ENCODE assay signal across 1 cellular context in the genomic region with DNA sequence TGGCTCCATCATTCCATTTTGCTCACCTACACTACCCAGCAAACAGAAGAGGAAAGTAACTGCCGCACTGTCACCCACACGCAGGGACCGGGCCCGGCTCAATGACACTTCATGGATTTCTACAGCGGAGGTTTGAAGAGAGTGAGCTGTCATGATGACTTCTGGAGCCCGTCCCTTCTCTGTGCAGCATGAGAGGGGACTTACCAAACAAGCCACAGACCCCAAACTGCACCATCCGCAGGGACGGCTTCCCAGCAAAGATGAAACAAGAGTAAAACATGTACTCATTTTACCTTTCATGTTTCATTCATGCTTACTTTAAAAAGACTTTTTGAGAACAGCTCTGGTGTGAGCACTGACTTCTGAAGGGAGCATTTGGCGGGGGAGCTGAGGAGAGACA.
TF ChIP-seq lines count a peak whose summit lies in the region.

No MANE protein-coding gene starts in this region.

TF ChIP-seq in A549, 52 proteins besides CTCF, POLR2A, EP300 and RAD21 (continued from another document):
- TF ChIP-seq, protein P1, sequence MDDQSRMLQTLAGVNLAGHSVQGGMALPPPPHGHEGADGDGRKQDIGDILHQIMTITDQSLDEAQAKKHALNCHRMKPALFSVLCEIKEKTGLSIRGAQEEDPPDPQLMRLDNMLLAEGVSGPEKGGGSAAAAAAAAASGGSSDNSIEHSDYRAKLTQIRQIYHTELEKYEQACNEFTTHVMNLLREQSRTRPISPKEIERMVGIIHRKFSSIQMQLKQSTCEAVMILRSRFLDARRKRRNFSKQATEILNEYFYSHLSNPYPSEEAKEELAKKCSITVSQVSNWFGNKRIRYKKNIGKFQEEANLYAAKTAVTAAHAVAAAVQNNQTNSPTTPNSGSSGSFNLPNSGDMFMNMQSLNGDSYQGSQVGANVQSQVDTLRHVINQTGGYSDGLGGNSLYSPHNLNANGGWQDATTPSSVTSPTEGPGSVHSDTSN (IDR thresholded peaks at IDR 0.05) = no peak
- no peak for TF ChIP-seq HOXA7 (CRISPR knock-in tag; IDR thresholded peaks at IDR 0.05)
- TF ChIP-seq ZFP36 (IDR thresholded peaks at IDR 0.05; ENCODE audit: borderline replicate concordance, partially characterized antibody) = no peak
- TF ChIP-seq SMC3 (IDR thresholded peaks at IDR 0.05) = no peak
- TF ChIP-seq, protein P2, sequence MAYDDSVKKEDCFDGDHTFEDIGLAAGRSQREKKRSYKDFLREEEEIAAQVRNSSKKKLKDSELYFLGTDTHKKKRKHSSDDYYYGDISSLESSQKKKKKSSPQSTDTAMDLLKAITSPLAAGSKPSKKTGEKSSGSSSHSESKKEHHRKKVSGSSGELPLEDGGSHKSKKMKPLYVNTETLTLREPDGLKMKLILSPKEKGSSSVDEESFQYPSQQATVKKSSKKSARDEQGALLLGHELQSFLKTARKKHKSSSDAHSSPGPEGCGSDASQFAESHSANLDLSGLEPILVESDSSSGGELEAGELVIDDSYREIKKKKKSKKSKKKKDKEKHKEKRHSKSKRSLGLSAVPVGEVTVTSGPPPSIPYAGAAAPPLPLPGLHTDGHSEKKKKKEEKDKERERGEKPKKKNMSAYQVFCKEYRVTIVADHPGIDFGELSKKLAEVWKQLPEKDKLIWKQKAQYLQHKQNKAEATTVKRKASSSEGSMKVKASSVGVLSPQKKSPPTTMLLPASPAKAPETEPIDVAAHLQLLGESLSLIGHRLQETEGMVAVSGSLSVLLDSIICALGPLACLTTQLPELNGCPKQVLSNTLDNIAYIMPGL (CRISPR knock-in tag; IDR thresholded peaks at IDR 0.05; ENCODE audit: borderline replicate concordance) = no peak
- no peak for TF ChIP-seq NR3C1 (IDR thresholded peaks at IDR 0.05)
- no peak for TF ChIP-seq RCOR1 (IDR thresholded peaks at IDR 0.05; ENCODE audit: low read depth, low read length)
- no peak for TF ChIP-seq ZC3H11A (IDR thresholded peaks at IDR 0.05)
- no peak for TF ChIP-seq SREBF2 (IDR thresholded peaks at IDR 0.05)
- TF ChIP-seq KDM5A (IDR thresholded peaks at IDR 0.05) = no peak
- TF ChIP-seq FOXS1 (CRISPR knock-in tag; IDR thresholded peaks at IDR 0.05) = no peak
- TF ChIP-seq, protein P3, sequence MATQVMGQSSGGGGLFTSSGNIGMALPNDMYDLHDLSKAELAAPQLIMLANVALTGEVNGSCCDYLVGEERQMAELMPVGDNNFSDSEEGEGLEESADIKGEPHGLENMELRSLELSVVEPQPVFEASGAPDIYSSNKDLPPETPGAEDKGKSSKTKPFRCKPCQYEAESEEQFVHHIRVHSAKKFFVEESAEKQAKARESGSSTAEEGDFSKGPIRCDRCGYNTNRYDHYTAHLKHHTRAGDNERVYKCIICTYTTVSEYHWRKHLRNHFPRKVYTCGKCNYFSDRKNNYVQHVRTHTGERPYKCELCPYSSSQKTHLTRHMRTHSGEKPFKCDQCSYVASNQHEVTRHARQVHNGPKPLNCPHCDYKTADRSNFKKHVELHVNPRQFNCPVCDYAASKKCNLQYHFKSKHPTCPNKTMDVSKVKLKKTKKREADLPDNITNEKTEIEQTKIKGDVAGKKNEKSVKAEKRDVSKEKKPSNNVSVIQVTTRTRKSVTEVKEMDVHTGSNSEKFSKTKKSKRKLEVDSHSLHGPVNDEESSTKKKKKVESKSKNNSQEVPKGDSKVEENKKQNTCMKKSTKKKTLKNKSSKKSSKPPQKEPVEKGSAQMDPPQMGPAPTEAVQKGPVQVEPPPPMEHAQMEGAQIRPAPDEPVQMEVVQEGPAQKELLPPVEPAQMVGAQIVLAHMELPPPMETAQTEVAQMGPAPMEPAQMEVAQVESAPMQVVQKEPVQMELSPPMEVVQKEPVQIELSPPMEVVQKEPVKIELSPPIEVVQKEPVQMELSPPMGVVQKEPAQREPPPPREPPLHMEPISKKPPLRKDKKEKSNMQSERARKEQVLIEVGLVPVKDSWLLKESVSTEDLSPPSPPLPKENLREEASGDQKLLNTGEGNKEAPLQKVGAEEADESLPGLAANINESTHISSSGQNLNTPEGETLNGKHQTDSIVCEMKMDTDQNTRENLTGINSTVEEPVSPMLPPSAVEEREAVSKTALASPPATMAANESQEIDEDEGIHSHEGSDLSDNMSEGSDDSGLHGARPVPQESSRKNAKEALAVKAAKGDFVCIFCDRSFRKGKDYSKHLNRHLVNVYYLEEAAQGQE (IDR thresholded peaks at IDR 0.05) = no peak
TF ChIP-seq in A549: peak in this region for 0.
